In the genomic region with DNA sequence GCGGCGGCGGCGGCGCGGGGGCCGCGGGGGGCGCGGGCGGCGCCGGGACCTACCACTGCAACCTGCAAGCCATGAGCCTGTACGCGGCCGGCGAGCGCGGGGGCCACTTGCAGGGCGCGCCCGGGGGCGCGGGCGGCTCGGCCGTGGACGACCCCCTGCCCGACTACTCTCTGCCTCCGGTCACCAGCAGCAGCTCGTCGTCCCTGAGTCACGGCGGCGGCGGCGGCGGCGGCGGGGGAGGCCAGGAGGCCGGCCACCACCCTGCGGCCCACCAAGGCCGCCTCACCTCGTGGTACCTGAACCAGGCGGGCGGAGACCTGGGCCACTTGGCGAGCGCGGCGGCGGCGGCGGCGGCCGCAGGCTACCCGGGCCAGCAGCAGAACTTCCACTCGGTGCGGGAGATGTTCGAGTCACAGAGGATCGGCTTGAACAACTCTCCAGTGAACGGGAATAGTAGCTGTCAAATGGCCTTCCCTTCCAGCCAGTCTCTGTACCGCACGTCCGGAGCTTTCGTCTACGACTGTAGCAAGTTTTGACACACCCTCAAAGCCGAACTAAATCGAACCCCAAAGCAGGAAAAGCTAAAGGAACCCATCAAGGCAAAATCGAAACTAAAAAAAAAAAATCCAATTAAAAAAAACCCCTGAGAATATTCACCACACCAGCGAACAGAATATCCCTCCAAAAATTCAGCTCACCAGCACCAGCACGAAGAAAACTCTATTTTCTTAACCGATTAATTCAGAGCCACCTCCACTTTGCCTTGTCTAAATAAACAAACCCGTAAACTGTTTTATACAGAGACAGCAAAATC, we compare ENCODE assay signal across 8 cellular contexts. TPM values are rescaled to one million over a fixed set of nuclear protein-coding genes. Genes with fewer than 3 reads are reported as not detected.
DNase-seq lines count a peak whose midpoint lies in the region; ATAC-seq and TF ChIP-seq lines count a peak whose summit lies in the region.

No MANE protein-coding gene starts in this region.

- H4K20me1 ChIP-seq in SU-DHL-6 (ENCODE audit: low read depth, low read length) = no peaks in the 10 kb centered on the region

- no peak for TF ChIP-seq POLR2A in esophagus squamous epithelium (IDR thresholded peaks at IDR 0.05)
- no peak for TF ChIP-seq POLR2A in prostate gland (IDR thresholded peaks at IDR 0.05)

- H3K4me1 ChIP-seq in esophagus squamous epithelium (peaks cover 19 to 76% (median 43%) of the 10 kb centered on the region in 3 donors), prostate gland (replicated peaks) (peaks cover 3% of the 10 kb centered on the region)

- peaks cover 34% of the 10 kb centered on the region for H3K4me1 Mint-ChIP-seq in activated CD4-positive, alpha-beta T cell treated with anti-CD3 and anti-CD28 coated beads, Interleukin-2, amount 10 ng/mL, durations not matched to agents 7 days and 5 days

- DNase-seq in activated CD4-positive, alpha-beta T cell treated with anti-CD3 and anti-CD28 coated beads, Interleukin-2, amount 10 ng/mL, durations not matched to agents 7 days and 5 days = no peak
- DNase-seq in activated CD4-positive, alpha-beta T cell treated with anti-CD3 and anti-CD28 coated beads for 48 hours = no peak
- no peak for DNase-seq in esophagus squamous epithelium (lab: John Stamatoyannopoulos, UW)
- no peak for DNase-seq in prostate gland (ENCODE audit: low spot score)
- no peak for DNase-seq in NK-92 treated with Interleukin-12 subunit alpha and Interleukin-12 subunit beta, amount 100 ng/mL, for 24 hours (lab: John Stamatoyannopoulos, UW)
- no peak for DNase-seq in NCI-H524 treated with DMSO at 0.1 percent for 48 hours (lab: John Stamatoyannopoulos, UW)

- peak overlapping the region; percentile 82 for H3K27ac Mint-ChIP-seq in activated CD4-positive, alpha-beta T cell treated with anti-CD3 and anti-CD28 coated beads, Interleukin-2, amount 10 ng/mL, durations not matched to agents 7 days and 5 days

- H3K9me3 Mint-ChIP-seq in activated CD4-positive, alpha-beta T cell treated with anti-CD3 and anti-CD28 coated beads, Interleukin-2, amount 10 ng/mL, durations not matched to agents 7 days and 5 days = no peaks in the 10 kb centered on the region

- CTCF ChIA-PET in activated CD4-positive, alpha-beta T cell treated with anti-CD3 and anti-CD28 coated beads, Interleukin-2, amount 10 ng/mL, durations not matched to agents 7 days and 5 days (lab: Charles Lee) = interaction anchor here (0.6 to 2.0 kb wide), 2 partner anchors 15 to 837 kb away, joined by 3 to 6 read pairs; no protein-coding TSS in a partner anchor

- peaks cover 16% of the 10 kb centered on the region for H3F3A ChIP-seq in SU-DHL-6 (ENCODE audit: insufficient read depth)

- peak overlapping the region; percentile 64 for H3K4me3 Mint-ChIP-seq in activated CD4-positive, alpha-beta T cell treated with anti-CD3 and anti-CD28 coated beads, Interleukin-2, amount 10 ng/mL, durations not matched to agents 7 days and 5 days

- no peak overlapping the region for H2AFZ ChIP-seq in SU-DHL-6 (ENCODE audit: low read depth, low read length, severe bottlenecking)

- POLR2A ChIA-PET in activated CD4-positive, alpha-beta T cell treated with anti-CD3 and anti-CD28 coated beads, Interleukin-2, amount 10 ng/mL, durations not matched to agents 7 days and 5 days (lab: Charles Lee) = no interaction called here

- 4 to 10% methylated on average over 13 to 16 of the region's 73 CpGs for WGBS in esophagus squamous epithelium, 2 donors
- 9% methylated on average over 45 of the region's 73 CpGs for WGBS in prostate gland

- no peaks in the 10 kb centered on the region for H3K9me2 ChIP-seq in SU-DHL-6 (replicated peaks; ENCODE audit: insufficient read depth, low read length)

- no peak overlapping the region for H3K4me3 ChIP-seq in SU-DHL-6 (ENCODE audit: insufficient read depth, low read length, poor library complexity, severe bottlenecking)
- H3K4me3 ChIP-seq in esophagus squamous epithelium = peak overlapping the region; percentile 57 to 83 (median 63)
- peak overlapping the region; percentile 51 to 58 for H3K4me3 ChIP-seq in prostate gland

- H3K4me2 ChIP-seq in SU-DHL-6 (ENCODE audit: low read depth, low read length, poor library complexity, severe bottlenecking) = peak overlapping the region; percentile 43

- peaks cover 62% of the 10 kb centered on the region for H3K27me3 Mint-ChIP-seq in activated CD4-positive, alpha-beta T cell treated with anti-CD3 and anti-CD28 coated beads, Interleukin-2, amount 10 ng/mL, durations not matched to agents 7 days and 5 days

- no peak overlapping the region for H3K9ac ChIP-seq in SU-DHL-6 (ENCODE audit: low read length)

- H3K27ac ChIP-seq in SU-DHL-6 (ENCODE audit: low read depth, low read length) (no peak overlapping the region), esophagus squamous epithelium (peak overlapping the region; percentile 50 to 96 (median 89)), prostate gland (peak overlapping the region; percentile 83 to 91)

- TF ChIP-seq CTCF in SU-DHL-6 (IDR thresholded peaks at IDR 0.05; ENCODE audit: insufficient read depth, low read length, poor library complexity, severe bottlenecking) = no peak
- TF ChIP-seq CTCF in esophagus squamous epithelium (IDR thresholded peaks at IDR 0.05) = no peak
- no peak for TF ChIP-seq CTCF in prostate gland (IDR thresholded peaks at IDR 0.05)

- no peaks in the 10 kb centered on the region for H3K27me3 ChIP-seq in SU-DHL-6 (ENCODE audit: low read length)
- H3K27me3 ChIP-seq in esophagus squamous epithelium = peaks cover 4 to 99% (median 27%) of the 10 kb centered on the region in 4 donors
- H3K27me3 ChIP-seq in prostate gland (replicated peaks; ENCODE audit: insufficient read depth) = peaks cover 5% of the 10 kb centered on the region

- peaks cover 3% of the 10 kb centered on the region for H3K36me3 Mint-ChIP-seq in activated CD4-positive, alpha-beta T cell treated with anti-CD3 and anti-CD28 coated beads, Interleukin-2, amount 10 ng/mL, durations not matched to agents 7 days and 5 days (ENCODE audit: low read depth)

- no peak for ATAC-seq in GM19397 (IDR thresholded peaks at IDR 0.05; ENCODE audit: unreplicated experiment)

- no peaks in the 10 kb centered on the region for H3K36me3 ChIP-seq in SU-DHL-6 (ENCODE audit: low read length)
- no peaks in the 10 kb centered on the region for H3K36me3 ChIP-seq in esophagus squamous epithelium
- no peaks in the 10 kb centered on the region for H3K36me3 ChIP-seq in prostate gland

- H3K9me3 ChIP-seq in SU-DHL-6 (ENCODE audit: insufficient read depth, low read length) (no peaks in the 10 kb centered on the region), esophagus squamous epithelium (no peaks in the 10 kb centered on the region), prostate gland (no peaks in the 10 kb centered on the region)

- intact Hi-C loops in esophagus squamous epithelium (cut with DNase I) = no loop called here
- intact Hi-C loops in prostate gland (cut with DNase I) = no loop called here

- H3K79me2 ChIP-seq in SU-DHL-6 (ENCODE audit: insufficient read depth, low read length) = no peaks in the 10 kb centered on the region

RNA-seq across cellular contexts. Expression of gene FOXC1, which starts 2.1 kb away (rescaled TPM):
- not detected for total RNA-seq in activated CD4-positive, alpha-beta T cell treated with anti-CD3 and anti-CD28 coated beads, Interleukin-2, amount 10 ng/mL, durations not matched to agents 7 days and 5 days
- total RNA-seq in esophagus squamous epithelium (1 to 10 TPM; 2.2 to 6.0 (median 3.4) TPM), prostate gland (10 to 100 TPM in 1 of 2 donors, 1 to 10 TPM in 1; 9.2 to 11.2 TPM)
